Comparison of ENCODE assay signal across 8 cellular contexts in genomic region chr7:144513332-144513731, GRCh38.
DNase-seq lines count a peak whose midpoint lies in the region; ATAC-seq and TF ChIP-seq lines count a peak whose summit lies in the region.

No MANE protein-coding gene starts in this region.

- no peaks in the 10 kb centered on the region for H3K9me3 ChIP-seq in endodermal cell (ENCODE audit: control insufficient read depth, low read length)

- peaks cover 6% of the 10 kb centered on the region for H3K4me1 Mint-ChIP-seq in endodermal cell

- no peaks in the 10 kb centered on the region for H3K4me1 ChIP-seq in endodermal cell (ENCODE audit: control insufficient read depth, insufficient read depth, low read length)

- DNase-seq in NCI-H526 treated with DMSO at 0.1 percent for 48 hours (lab: John Stamatoyannopoulos, UW) (peak; percentile 26), endodermal cell (no peak), sciatic nerve (ENCODE audit: low spot score) (no peak), activated gamma-delta T cell treated with Interleukin-2 at 50 U/mL for 16 hours (no peak), AG08395 (ENCODE audit: low spot score) (no peak)

- H3K36me3 ChIP-seq in endodermal cell (ENCODE audit: control insufficient read depth, insufficient read depth, low read length), result no peaks in the 10 kb centered on the region

- H3K27ac ChIP-seq in 22Rv1, result no peak overlapping the region
- no peak overlapping the region for H3K27ac ChIP-seq in endodermal cell (ENCODE audit: low read depth, low read length)

- peak; percentile 77 for TF ChIP-seq CTCF in 22Rv1 (IDR thresholded peaks at IDR 0.05)
- TF ChIP-seq CTCF in endodermal cell (conservative IDR thresholded peaks at IDR 0.05), result peak; percentile 69

- ATAC-seq in GM19351 (IDR thresholded peaks at IDR 0.05; ENCODE audit: unreplicated experiment) (peak; percentile 46), sciatic nerve (peak; percentile 65), HG03521 (IDR thresholded peaks at IDR 0.05; ENCODE audit: unreplicated experiment) (no peak)

- H3K9me3 Mint-ChIP-seq in endodermal cell, result no peaks in the 10 kb centered on the region

- no peak overlapping the region for H3K4me3 Mint-ChIP-seq in endodermal cell

- intact Hi-C loops in sciatic nerve (cut with DNase I), result no loop called here

- H3K9ac ChIP-seq in endodermal cell (ENCODE audit: extremely low read depth, low read length, poor library complexity, severe bottlenecking), result no peak overlapping the region

- H3K4me3 ChIP-seq in endodermal cell (ENCODE audit: low read length), result no peak overlapping the region

- H3K27me3 Mint-ChIP-seq in endodermal cell (ENCODE audit: insufficient read depth), result no peaks in the 10 kb centered on the region

- H3K27me3 ChIP-seq in endodermal cell (ENCODE audit: control insufficient read depth, insufficient read depth, low read length, poor library complexity, severe bottlenecking), result no peaks in the 10 kb centered on the region

- WGBS in endodermal cell (ENCODE audit: insufficient coverage in 1 of 2, insufficient read length in 1 of 2), 2 experiments, result 44% methylated on average over 2 of the region's 2 CpGs; no CpG with 5 or more reads in 1 of the 2 experiments

- no peak overlapping the region for H3K27ac Mint-ChIP-seq in endodermal cell

- no peaks in the 10 kb centered on the region for H3K36me3 Mint-ChIP-seq in endodermal cell (ENCODE audit: low read depth)
